In the genomic region with DNA sequence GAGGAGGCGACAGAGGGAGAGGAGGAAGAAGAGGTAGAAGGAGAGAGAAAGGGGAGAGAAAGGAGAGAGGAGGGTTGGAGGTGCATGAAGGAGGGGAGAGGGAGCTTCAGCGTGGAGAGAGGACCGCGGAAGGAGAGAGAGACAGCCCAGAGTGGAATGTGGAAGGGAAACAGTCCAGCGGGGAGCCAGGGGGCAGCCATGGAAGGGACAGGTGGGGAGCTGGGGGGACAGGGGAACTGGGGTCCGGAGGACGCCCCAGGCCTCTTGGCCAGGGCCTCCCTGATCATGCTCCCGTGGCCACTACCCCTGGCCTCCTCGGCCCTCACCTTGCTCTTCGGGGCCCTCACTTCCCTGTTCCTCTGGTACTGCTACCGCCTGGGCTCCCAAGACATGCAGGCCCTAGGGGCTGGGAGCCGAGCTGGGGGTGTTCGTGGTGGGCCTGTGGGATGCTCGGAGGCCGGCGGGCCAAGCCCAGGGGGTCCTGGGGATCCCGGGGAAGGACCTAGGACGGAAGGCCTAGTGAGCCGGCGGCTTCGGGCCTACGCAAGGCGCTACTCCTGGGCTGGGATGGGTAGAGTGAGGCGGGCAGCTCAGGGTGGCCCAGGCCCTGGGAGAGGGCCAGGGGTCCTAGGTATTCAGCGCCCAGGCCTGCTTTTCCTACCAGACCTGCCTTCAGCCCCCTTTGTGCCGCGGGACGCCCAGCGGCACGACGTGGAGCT, we compare ENCODE assay signal across 8 cellular contexts. TPM values are rescaled to one million over a fixed set of nuclear protein-coding genes. Genes with fewer than 3 reads are reported as not detected.
DNase-seq lines count a peak whose midpoint lies in the region; ATAC-seq and TF ChIP-seq lines count a peak whose summit lies in the region.

No MANE protein-coding gene starts in this region.

- no peak for TF ChIP-seq CTCF in VCaP (conservative IDR thresholded peaks at IDR 0.05)
- TF ChIP-seq CTCF in fibroblast of the aortic adventitia (IDR thresholded peaks at IDR 0.05; ENCODE audit: insufficient read depth, low read length), result no peak

- H3K27ac ChIP-seq in VCaP, result peak overlapping the region; percentile 73

- intact Hi-C loops in posterior vena cava (cut with DNase I), result no loop called here

- peak overlapping the region; percentile 76 for H3K4me3 ChIP-seq in fibroblast of the aortic adventitia (ENCODE audit: low read depth, low read length)

- ATAC-seq in stimulated activated effector memory CD8-positive, alpha-beta T cell treated with anti-CD3 and anti-CD28 coated beads, Interleukin-12 subunit alpha, Interleukin-12 subunit beta, amount 100 ng/mL, for 72 hours, result no peak

- H3K9me3 Mint-ChIP-seq in stimulated activated effector memory CD8-positive, alpha-beta T cell treated with anti-CD3 and anti-CD28 coated beads, Interleukin-12 subunit alpha, Interleukin-12 subunit beta, amount 100 ng/mL, for 72 hours, result no peaks in the 10 kb centered on the region

- DNase-seq in DMS53 (lab: John Stamatoyannopoulos, UW) (peak; percentile 66), DMS53 treated with DMSO at 0.1 percent for 48 hours (lab: John Stamatoyannopoulos, UW; ENCODE audit: unreplicated experiment) (no peak), fibroblast of the aortic adventitia (ENCODE audit: low read depth) (peak; percentile 10), hippocampal formation (lab: John Stamatoyannopoulos, UW) (no peak), NCI-H1694 treated with DMSO at 0.1 percent for 48 hours (lab: John Stamatoyannopoulos, UW) (no peak), posterior vena cava (ENCODE audit: low spot score) (no peak)
- DNase-seq in stimulated activated effector memory CD8-positive, alpha-beta T cell treated with anti-CD3 and anti-CD28 coated beads, Interleukin-12 subunit alpha, Interleukin-12 subunit beta, amount 100 ng/mL, for 72 hours (ENCODE audit: low spot score in 2 of 2), result no peak

- peaks cover 1% of the 10 kb centered on the region for H3K36me3 Mint-ChIP-seq in stimulated activated effector memory CD8-positive, alpha-beta T cell treated with anti-CD3 and anti-CD28 coated beads, Interleukin-12 subunit alpha, Interleukin-12 subunit beta, amount 100 ng/mL, for 72 hours

- H3K4me1 Mint-ChIP-seq in stimulated activated effector memory CD8-positive, alpha-beta T cell treated with anti-CD3 and anti-CD28 coated beads, Interleukin-12 subunit alpha, Interleukin-12 subunit beta, amount 100 ng/mL, for 72 hours, result peaks cover 28% of the 10 kb centered on the region

- no peak overlapping the region for H3K27ac Mint-ChIP-seq in stimulated activated effector memory CD8-positive, alpha-beta T cell treated with anti-CD3 and anti-CD28 coated beads, Interleukin-12 subunit alpha, Interleukin-12 subunit beta, amount 100 ng/mL, for 72 hours

- peak overlapping the region; percentile 78 for H3K4me3 Mint-ChIP-seq in stimulated activated effector memory CD8-positive, alpha-beta T cell treated with anti-CD3 and anti-CD28 coated beads, Interleukin-12 subunit alpha, Interleukin-12 subunit beta, amount 100 ng/mL, for 72 hours

RNA-seq across cellular contexts. Expression of a gene that starts 0.8 kb away (rescaled TPM):
- total RNA-seq in fibroblast of the aortic adventitia (ENCODE audit: low replicate concordance), result 0.98 and 1.5 TPM in 2 replicates
- under 1 TPM; 0.33 to 0.51 TPM for total RNA-seq in posterior vena cava

RNA-seq across cellular contexts. Expression of a gene that starts 1.7 kb away (rescaled TPM):
- total RNA-seq in fibroblast of the aortic adventitia (ENCODE audit: low replicate concordance) (1.4 and 12.3 TPM in 2 replicates), posterior vena cava (1 to 10 TPM in 1 of 2 donors, under 1 TPM in 1; 0.86 to 1.2 TPM)

RNA-seq across cellular contexts. Expression of a gene that starts 25.0 kb away (rescaled TPM):
- total RNA-seq in fibroblast of the aortic adventitia (ENCODE audit: low replicate concordance) (12.5 and 41.9 TPM in 2 replicates), posterior vena cava (10 to 100 TPM; 13.1 to 16.1 TPM)

RNA-seq across cellular contexts. Expression of a gene that starts 38.0 kb away (rescaled TPM):
- total RNA-seq in fibroblast of the aortic adventitia (ENCODE audit: low replicate concordance), result 66.2 and 79.2 TPM in 2 replicates
- 10 to 100 TPM; 54.6 to 75.6 TPM for total RNA-seq in posterior vena cava

Comparison
In these comparisons a context has a peak if more than half of its experiments do, and no peak if none do; other contexts are left out.
1. DNase-seq: peak in DMS53 (single experiment) and fibroblast of the aortic adventitia (single experiment); none in DMS53 treated with DMSO at 0.1 percent for 48 hours (single experiment), stimulated activated effector memory CD8-positive, alpha-beta T cell treated with anti-CD3 and anti-CD28 coated beads, Interleukin-12 subunit alpha, Interleukin-12 subunit beta, amount 100 ng/mL, for 72 hours (0 of 2), hippocampal formation (0 of 2), NCI-H1694 treated with DMSO at 0.1 percent for 48 hours (single experiment) and posterior vena cava (single experiment).